In genomic region chr5:128534729-128535128, GRCh38 we compare ENCODE assay signal across 15 cellular contexts.
DNase-seq lines count a peak whose midpoint lies in the region; TF ChIP-seq lines count a peak whose summit lies in the region.
"Had no signal": no experiment of that assay in that cellular context is flagged by ENCODE, and none has a peak within 500 bp of the region (broad histone marks: within the 10 kb centered on the region; RNA-seq: fewer than 3 reads in every experiment).

No MANE protein-coding gene starts in this region.

- H3K4me3 ChIP-seq in retinal pigment epithelial cell (ENCODE audit: low read length), result peak overlapping the region; percentile 66

- peak; percentile 24 for TF ChIP-seq CTCF in retinal pigment epithelial cell (conservative IDR thresholded peaks at IDR 0.05; ENCODE audit: low read depth, low read length)

- DNase-seq in DMS53 (lab: John Stamatoyannopoulos, UW) (peak; percentile 35), DMS53 treated with DMSO at 0.1 percent for 48 hours (lab: John Stamatoyannopoulos, UW; ENCODE audit: unreplicated experiment) (no peak), SHP77 treated with DMSO at 0.1 percent for 48 hours (lab: John Stamatoyannopoulos, UW) (peak; percentile 8), fibroblast of the conjunctiva (ENCODE audit: low read depth) (peak; percentile 75), retinal pigment epithelial cell (ENCODE audit: low read depth) (peak; percentile 97), DMS79 (lab: John Stamatoyannopoulos, UW) (no peak), NCI-H1436 (lab: John Stamatoyannopoulos, UW) (no peak), NCI-H2171 treated with DMSO at 0.1 percent for 48 hours (lab: John Stamatoyannopoulos, UW) (no peak)
- DNase-seq: 8988T; activated CD4-positive, alpha-beta memory T cell treated with anti-CD3 and anti-CD28 coated beads for 36 hours; activated gamma-delta T cell treated with Interleukin-2 at 50 U/mL for 16 hours; COR-L47; kidney; MV-4-11; NCI-H226 had no signal

Comparison
In these comparisons a context has a peak if more than half of its experiments do, and no peak if none do; other contexts are left out.
1. DNase-seq: peak in DMS53 (single experiment), SHP77 treated with DMSO at 0.1 percent for 48 hours (single experiment), fibroblast of the conjunctiva (single experiment) and retinal pigment epithelial cell (single experiment); none in DMS53 treated with DMSO at 0.1 percent for 48 hours (single experiment), DMS79 (single experiment), NCI-H1436 (single experiment) and NCI-H2171 treated with DMSO at 0.1 percent for 48 hours (single experiment).